2 cellular contexts compared by ENCODE assay signal in genomic region chr17:72693956-72694355, GRCh38.
A peak's percentile ranks its signal among the peaks of the same experiment; 100 is the strongest.
TF ChIP-seq lines count a peak whose summit lies in the region.

No MANE protein-coding gene starts in this region.

TF ChIP-seq in HepG2, 621 proteins besides CTCF, POLR2A, EP300 and RAD21:
- TF ChIP-seq, protein P1, sequence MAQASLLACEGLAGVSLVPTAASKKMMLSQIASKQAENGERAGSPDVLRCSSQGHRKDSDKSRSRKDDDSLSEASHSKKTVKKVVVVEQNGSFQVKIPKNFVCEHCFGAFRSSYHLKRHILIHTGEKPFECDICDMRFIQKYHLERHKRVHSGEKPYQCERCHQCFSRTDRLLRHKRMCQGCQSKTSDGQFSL (CRISPR knock-in tag; IDR thresholded peaks at IDR 0.05): no peak
- no peak for TF ChIP-seq GATA4 (IDR thresholded peaks at IDR 0.05; ENCODE audit: borderline replicate concordance, low read depth)
- 0 out of 2 replicates have a peak, but pooled peaks have one; percentile 28 for TF ChIP-seq DZIP1 (CRISPR knock-in tag; IDR thresholded peaks at IDR 0.05)

TF ChIP-seq in H1, 55 proteins besides CTCF, POLR2A, EP300 and RAD21:
- TF ChIP-seq NANOG (IDR thresholded peaks at IDR 0.05; ENCODE audit: insufficient read depth, low read depth, low read length, poor library complexity, severe bottlenecking) (no peak), RFX5 (IDR thresholded peaks at IDR 0.05; ENCODE audit: borderline replicate concordance, low read depth, low read length) (no peak)
